ENCODE assay signal across 20 cellular contexts in genomic region chr7:151261534-151261933, GRCh38. TPM values are rescaled to one million over a fixed set of nuclear protein-coding genes. Genes with fewer than 3 reads are reported as not detected.
"Had no signal": no experiment of that assay in that cellular context is flagged by ENCODE, and none has a peak within 500 bp of the region (broad histone marks: within the 10 kb centered on the region; RNA-seq: fewer than 3 reads in every experiment).

No MANE protein-coding gene starts in this region.

- H3K9me3 Mint-ChIP-seq: activated naive CD8-positive, alpha-beta T cell treated with anti-CD3 and anti-CD28 coated beads, Interleukin-2, amount 10 ng/mL, durations not matched to agents 7 days and 5 days; stimulated activated naive CD8-positive, alpha-beta T cell treated with anti-CD3 and anti-CD28 coated beads, Interleukin-15, amount 100 ng/mL, for 72 hours had no signal

- H3K27ac ChIP-seq: hepatocyte, left lung had no signal

- DNase-seq: activated CD4-positive, alpha-beta T cell treated with anti-CD3 and anti-CD28 coated beads, Interleukin-2, amount 50 U/mL, for 1 hour; activated CD8-positive, alpha-beta memory T cell treated with anti-CD3 and anti-CD28 coated beads for 24 hours; activated gamma-delta T cell treated with Interleukin-2 at 50 U/mL for 16 hours; activated naive CD8-positive, alpha-beta T cell treated with anti-CD3 and anti-CD28 coated beads, Interleukin-2, amount 10 ng/mL, durations not matched to agents 7 days and 5 days; islet precursor cell; stimulated activated CD4-positive, alpha-beta T cell treated with anti-CD3 and anti-CD28 coated beads, Interleukin-1b, Interleukin-23, amount 100 ng/mL, for 48 hours; stimulated activated naive CD8-positive, alpha-beta T cell treated with anti-CD3 and anti-CD28 coated beads, Interleukin-15, amount 100 ng/mL, for 72 hours; T-helper 9 cell had no signal

- H3K4me3 Mint-ChIP-seq: activated naive CD8-positive, alpha-beta T cell treated with anti-CD3 and anti-CD28 coated beads, Interleukin-2, amount 10 ng/mL, durations not matched to agents 7 days and 5 days; stimulated activated naive CD8-positive, alpha-beta T cell treated with anti-CD3 and anti-CD28 coated beads, Interleukin-15, amount 100 ng/mL, for 72 hours had no signal

- H3K4me1 Mint-ChIP-seq: activated naive CD8-positive, alpha-beta T cell treated with anti-CD3 and anti-CD28 coated beads, Interleukin-2, amount 10 ng/mL, durations not matched to agents 7 days and 5 days; stimulated activated naive CD8-positive, alpha-beta T cell treated with anti-CD3 and anti-CD28 coated beads, Interleukin-15, amount 100 ng/mL, for 72 hours had no signal

- H3K4me1 ChIP-seq: left lung had no signal

- H3K27ac Mint-ChIP-seq: activated naive CD8-positive, alpha-beta T cell treated with anti-CD3 and anti-CD28 coated beads, Interleukin-2, amount 10 ng/mL, durations not matched to agents 7 days and 5 days; stimulated activated naive CD8-positive, alpha-beta T cell treated with anti-CD3 and anti-CD28 coated beads, Interleukin-15, amount 100 ng/mL, for 72 hours had no signal

- H3K9me3 ChIP-seq: left lung had no signal

- H3K36me3 Mint-ChIP-seq: activated naive CD8-positive, alpha-beta T cell treated with anti-CD3 and anti-CD28 coated beads, Interleukin-2, amount 10 ng/mL, durations not matched to agents 7 days and 5 days had no signal

- H3K36me3 ChIP-seq: left lung had no signal

- H3K27me3 Mint-ChIP-seq: stimulated activated naive CD8-positive, alpha-beta T cell treated with anti-CD3 and anti-CD28 coated beads, Interleukin-15, amount 100 ng/mL, for 72 hours had no signal

- H3K4me3 ChIP-seq: hepatocyte, left lung had no signal

- ATAC-seq: activated CD4-positive, CD25-positive, alpha-beta regulatory T cell treated with anti-CD3 and anti-CD28 coated beads, Interleukin-2, amount 50 U/mL, for 24 hours; left lung; stimulated activated naive CD8-positive, alpha-beta T cell treated with anti-CD3 and anti-CD28 coated beads, Interleukin-15, amount 100 ng/mL, for 72 hours had no signal

RNA-seq across cellular contexts. Expression of gene H2BK1, which starts 51.2 kb away (rescaled TPM):
- total RNA-seq: bronchial epithelial cell, dermis microvascular lymphatic vessel endothelial cell, epithelial cell of proximal tubule, hepatocyte, left lung, omental fat pad, pulmonary artery endothelial cell, temporal lobe, ureter had no signal
- polyA plus RNA-seq: aorta, hepatocyte, neural cell had no signal
